Comparison of ENCODE assay signal across 1 cellular context in genomic region chr7:506391-506831, GRCh38.
TF ChIP-seq lines count a peak whose summit lies in the region.

No MANE protein-coding gene starts in this region.

TF ChIP-seq in H1, 55 proteins besides CTCF, POLR2A, EP300 and RAD21:
- TF ChIP-seq TBP (IDR thresholded peaks at IDR 0.05; ENCODE audit: low read depth, low read length): no peak
- no peak for TF ChIP-seq E2F6 (IDR thresholded peaks at IDR 0.05)
- no peak for TF ChIP-seq CEBPB (IDR thresholded peaks at IDR 0.05; ENCODE audit: low read depth, low read length)
- TF ChIP-seq GABPA (IDR thresholded peaks at IDR 0.05; ENCODE audit: borderline replicate concordance, insufficient read depth, low read length): no peak
- no peak for TF ChIP-seq RBBP5 (IDR thresholded peaks at IDR 0.05; ENCODE audit: borderline replicate concordance, low read depth, low read length)
- no peak for TF ChIP-seq ZNF274 (IDR thresholded peaks at IDR 0.05; ENCODE audit: borderline replicate concordance, extremely low read depth, low read length)
- no peak for TF ChIP-seq JUND (IDR thresholded peaks at IDR 0.05; ENCODE audit: low read length)
- no peak for TF ChIP-seq YY1 (IDR thresholded peaks at IDR 0.05; ENCODE audit: low read depth, low read length)
- no peak for TF ChIP-seq JUN (IDR thresholded peaks at IDR 0.05; ENCODE audit: low read depth, low read length)
- no peak for TF ChIP-seq ATF2 (IDR thresholded peaks at IDR 0.05; ENCODE audit: low read length)
- TF ChIP-seq KDM5A (IDR thresholded peaks at IDR 0.05; ENCODE audit: low read length): no peak
- TF ChIP-seq CHD7 (IDR thresholded peaks at IDR 0.05; ENCODE audit: insufficient replicate concordance, low read length): no peak
- TF ChIP-seq CBX5 (IDR thresholded peaks at IDR 0.05; ENCODE audit: low read depth, low read length): no peak
- no peak for TF ChIP-seq NRF1 (IDR thresholded peaks at IDR 0.05; ENCODE audit: low read depth, low read length)
- TF ChIP-seq SIN3A (conservative IDR thresholded peaks at IDR 0.05 in 1 of 2, IDR thresholded peaks at IDR 0.05 in 1 of 2; ENCODE audit: low read depth in 1 of 2, low read length in 2 of 2): no peak
